Comparison of ENCODE assay signal across 9 cellular contexts in the genomic region with DNA sequence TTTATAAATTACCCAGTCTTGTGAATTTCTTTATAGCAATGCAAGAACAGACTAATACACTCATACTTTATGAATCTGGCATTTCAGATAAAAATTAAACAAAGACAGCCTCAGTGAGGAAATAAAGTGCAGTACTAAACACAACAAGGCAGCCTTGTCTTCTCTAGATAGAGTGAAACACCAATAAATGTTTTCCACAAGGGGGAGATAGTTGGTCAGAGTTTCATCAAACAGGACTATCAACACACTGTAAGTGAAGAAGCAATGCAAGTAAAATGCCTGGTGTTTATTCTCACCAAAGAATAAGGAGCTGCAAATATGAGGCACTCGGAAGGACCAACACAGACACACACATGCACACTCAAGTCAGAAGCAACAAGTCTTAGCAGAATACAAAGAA.
DNase-seq lines count a peak whose midpoint lies in the region; ATAC-seq and TF ChIP-seq lines count a peak whose summit lies in the region.
"Had no signal": no experiment of that assay in that cellular context is flagged by ENCODE, and none has a peak within 500 bp of the region (broad histone marks: within the 10 kb centered on the region; RNA-seq: fewer than 3 reads in every experiment).

No MANE protein-coding gene starts in this region.

- no peaks in the 10 kb centered on the region for H4K20me1 ChIP-seq in DOHH2 (ENCODE audit: control insufficient read depth, insufficient read depth, low read depth, low read length)

- H3K4me2 ChIP-seq in DOHH2 (ENCODE audit: low read length): no peak overlapping the region

- peak; percentile 27 for TF ChIP-seq CTCF in DOHH2 (IDR thresholded peaks at IDR 0.05; ENCODE audit: low read depth, low read length, poor library complexity, severe bottlenecking)
- TF ChIP-seq CTCF in foreskin fibroblast (IDR thresholded peaks at IDR 0.05; ENCODE audit: low read depth, low read length): peak; percentile 17

- no peak overlapping the region for H3K4me3 Mint-ChIP-seq in stimulated activated naive CD8-positive, alpha-beta T cell treated with anti-CD3 and anti-CD28 coated beads, Interleukin-15, amount 100 ng/mL, for 72 hours

- H3K27me3 Mint-ChIP-seq in stimulated activated naive CD8-positive, alpha-beta T cell treated with anti-CD3 and anti-CD28 coated beads, Interleukin-15, amount 100 ng/mL, for 72 hours: no peaks in the 10 kb centered on the region

- no peaks in the 10 kb centered on the region for H3K9me2 ChIP-seq in DOHH2 (replicated peaks; ENCODE audit: control insufficient read depth, low read length)

- no peaks in the 10 kb centered on the region for H3F3A ChIP-seq in DOHH2 (ENCODE audit: control insufficient read depth, insufficient read depth)

- no peaks in the 10 kb centered on the region for H3K36me3 ChIP-seq in DOHH2 (ENCODE audit: control insufficient read depth, low read length)

- no peaks in the 10 kb centered on the region for H3K79me2 ChIP-seq in DOHH2 (ENCODE audit: control insufficient read depth, low read length)

- ATAC-seq in HG02885 (IDR thresholded peaks at IDR 0.05; ENCODE audit: poor library complexity, unreplicated experiment): peak; percentile 62
- peak; percentile 63 for ATAC-seq in stimulated activated naive CD8-positive, alpha-beta T cell treated with anti-CD3 and anti-CD28 coated beads, Interleukin-15, amount 100 ng/mL, for 72 hours
- no peak for ATAC-seq in HG03442 (IDR thresholded peaks at IDR 0.05; ENCODE audit: unreplicated experiment)

- no peaks in the 10 kb centered on the region for H3K9me3 Mint-ChIP-seq in stimulated activated naive CD8-positive, alpha-beta T cell treated with anti-CD3 and anti-CD28 coated beads, Interleukin-15, amount 100 ng/mL, for 72 hours

- no peaks in the 10 kb centered on the region for H3K4me1 Mint-ChIP-seq in stimulated activated naive CD8-positive, alpha-beta T cell treated with anti-CD3 and anti-CD28 coated beads, Interleukin-15, amount 100 ng/mL, for 72 hours

- H3K27ac Mint-ChIP-seq in stimulated activated naive CD8-positive, alpha-beta T cell treated with anti-CD3 and anti-CD28 coated beads, Interleukin-15, amount 100 ng/mL, for 72 hours: no peak overlapping the region

- H3K9me3 ChIP-seq in DOHH2 (ENCODE audit: control insufficient read depth, insufficient read depth, low read length): no peaks in the 10 kb centered on the region

- DNase-seq in SK-MEL-5 (ENCODE audit: low read depth, low spot score) (peak; percentile 78), foreskin fibroblast (peak; percentile 22 to 63), NCI-H2029 treated with DMSO at 0.1 percent for 48 hours (lab: John Stamatoyannopoulos, UW) (no peak)
- DNase-seq in stimulated activated naive CD8-positive, alpha-beta T cell treated with anti-CD3 and anti-CD28 coated beads, Interleukin-15, amount 100 ng/mL, for 72 hours: no peak
- no peak for DNase-seq in stimulated activated CD4-positive, alpha-beta T cell treated with anti-CD3 and anti-CD28 coated beads, Interleukin-1b, Interleukin-23, amount 100 ng/mL, for 48 hours

- no peak overlapping the region for H3K4me3 ChIP-seq in DOHH2 (ENCODE audit: low read length)
- H3K4me3 ChIP-seq in foreskin fibroblast (ENCODE audit: low read depth in 1 of 2, low read length in 2 of 2): no peak overlapping the region
- H3K4me3 ChIP-seq: skin epidermis had no signal

- no peaks in the 10 kb centered on the region for H3K27me3 ChIP-seq in DOHH2 (ENCODE audit: control insufficient read depth, low read length)

- no peaks in the 10 kb centered on the region for H3K4me1 ChIP-seq in DOHH2 (ENCODE audit: control insufficient read depth, low read length)

- no peak overlapping the region for H3K27ac ChIP-seq in DOHH2 (ENCODE audit: low read depth, low read length)
- H3K27ac ChIP-seq: skin epidermis had no signal

- in situ Hi-C loops in SK-MEL-5 (cut with HindIII; ENCODE audit: low pct_unique_long_range_greater_than_20kb, low sequenced_read_pairs): no loop called here

Comparison
In these comparisons a context has a peak if more than half of its experiments do, and no peak if none do; other contexts are left out.
1. DNase-seq: peak in SK-MEL-5 (single experiment) and foreskin fibroblast (2 of 2); none in stimulated activated naive CD8-positive, alpha-beta T cell treated with anti-CD3 and anti-CD28 coated beads, Interleukin-15, amount 100 ng/mL, for 72 hours (0 of 2), NCI-H2029 treated with DMSO at 0.1 percent for 48 hours (single experiment) and stimulated activated CD4-positive, alpha-beta T cell treated with anti-CD3 and anti-CD28 coated beads, Interleukin-1b, Interleukin-23, amount 100 ng/mL, for 48 hours (single experiment).